Comparison of ENCODE assay signal across 10 cellular contexts in the genomic region with DNA sequence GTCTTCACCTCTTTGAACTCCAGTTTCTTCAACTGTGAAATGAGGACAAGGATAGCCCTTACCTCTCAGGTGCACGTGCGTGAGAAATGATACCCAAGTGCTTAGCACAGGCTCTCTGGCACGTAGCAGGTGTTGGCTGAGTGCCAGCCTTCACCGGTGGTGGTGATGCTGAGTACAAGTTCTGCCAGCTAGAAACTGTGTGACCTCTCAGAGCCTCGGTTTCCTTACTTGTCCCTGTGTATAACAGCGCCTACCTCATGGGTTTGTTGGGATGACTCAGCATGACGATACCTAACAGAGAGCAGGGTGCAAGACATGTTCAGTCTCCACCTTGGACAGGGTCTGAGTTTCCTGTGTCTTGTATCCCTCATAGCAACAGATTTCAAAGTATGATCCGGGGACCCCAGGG.
DNase-seq lines count a peak whose midpoint lies in the region; ATAC-seq, FAIRE-seq and TF ChIP-seq lines count a peak whose summit lies in the region.
"Had no signal": no experiment of that assay in that cellular context is flagged by ENCODE, and none has a peak within 500 bp of the region (broad histone marks: within the 10 kb centered on the region; RNA-seq: fewer than 3 reads in every experiment).

No MANE protein-coding gene starts in this region.

- H3K9me2 ChIP-seq in OCI-LY1 (ENCODE audit: low read depth, low read length), result no peaks in the 10 kb centered on the region

- H3K9me1 ChIP-seq in keratinocyte (ENCODE audit: control insufficient read depth, extremely low read depth, insufficient read depth, low read length), result no peaks in the 10 kb centered on the region

- no peak overlapping the region for H3K27ac Mint-ChIP-seq in immature natural killer cell
- H3K27ac Mint-ChIP-seq: T-helper 2 cell treated with Interferon-gamma antibody and Interleukin-4, amounts not matched to agents 5 μg/mL and 100 μg/mL, for 36 hours had no signal

- H3K9me3 Mint-ChIP-seq in immature natural killer cell, result no peaks in the 10 kb centered on the region
- H3K9me3 Mint-ChIP-seq: neural crest cell; T-helper 2 cell treated with Interferon-gamma antibody and Interleukin-4, amounts not matched to agents 5 μg/mL and 100 μg/mL, for 36 hours had no signal

- H3K4me1 ChIP-seq in OCI-LY1 (ENCODE audit: insufficient read depth, low read length, severe bottlenecking) (peaks cover 36% of the 10 kb centered on the region), keratinocyte (ENCODE audit: control insufficient read depth, extremely low read depth, insufficient read depth, low read length) (peaks cover 11% of the 10 kb centered on the region), suprapubic skin (peaks cover 20% of the 10 kb centered on the region)

- no peak overlapping the region for H2AFZ ChIP-seq in OCI-LY1 (ENCODE audit: low read length)
- H2AFZ ChIP-seq in keratinocyte (ENCODE audit: control insufficient read depth, low read length), result no peak overlapping the region

- no peaks in the 10 kb centered on the region for H3K27me3 Mint-ChIP-seq in immature natural killer cell (ENCODE audit: low read depth in 3 of 3)

- no peaks in the 10 kb centered on the region for H3K27me3 ChIP-seq in OCI-LY1 (ENCODE audit: insufficient read depth, low read length)
- no peaks in the 10 kb centered on the region for H3K27me3 ChIP-seq in keratinocyte (ENCODE audit: control insufficient read depth, extremely low read depth, insufficient read depth, low read length)
- H3K27me3 ChIP-seq in suprapubic skin, result no peaks in the 10 kb centered on the region

- no peaks in the 10 kb centered on the region for H3F3A ChIP-seq in OCI-LY1 (ENCODE audit: insufficient read depth, low read length)

- TF ChIP-seq POLR2A in suprapubic skin (IDR thresholded peaks at IDR 0.05), result no peak

- H3K36me3 ChIP-seq in OCI-LY1 (ENCODE audit: insufficient read depth, low read length), result no peaks in the 10 kb centered on the region
- no peaks in the 10 kb centered on the region for H3K36me3 ChIP-seq in keratinocyte (ENCODE audit: control insufficient read depth in 2 of 2, extremely low read depth in 1 of 2, insufficient read depth in 2 of 2, low read length in 2 of 2)
- H3K36me3 ChIP-seq in suprapubic skin, result peaks cover 14% of the 10 kb centered on the region

- FAIRE-seq in keratinocyte (lab: Jason Lieb, UNC), result peak; percentile 96

- ATAC-seq in HG03442 (IDR thresholded peaks at IDR 0.05; ENCODE audit: unreplicated experiment) (no peak), HG03521 (IDR thresholded peaks at IDR 0.05; ENCODE audit: unreplicated experiment) (no peak)

- H3K9ac ChIP-seq in OCI-LY1 (ENCODE audit: low read length) (no peak overlapping the region), keratinocyte (ENCODE audit: control insufficient read depth, extremely low read depth, insufficient read depth, low read length) (no peak overlapping the region)

- H3K4me3 ChIP-seq in OCI-LY1 (ENCODE audit: low read depth, low read length, poor library complexity, severe bottlenecking) (no peak overlapping the region), keratinocyte (ENCODE audit: control insufficient read depth in 2 of 3, extremely low read depth in 1 of 3, insufficient read depth in 2 of 3, low read depth in 1 of 3, low read length in 3 of 3) (no peak overlapping the region), suprapubic skin (no peak overlapping the region)

- H3K36me3 Mint-ChIP-seq in immature natural killer cell, result no peaks in the 10 kb centered on the region

- DNase-seq in activated CD4-positive, alpha-beta T cell treated with anti-CD3 and anti-CD28 coated beads for 1 hour, result peak; percentile 0
- DNase-seq in activated CD4-positive, alpha-beta T cell treated with anti-CD3 and anti-CD28 coated beads, Interleukin-2, amount 50 U/mL, for 1 hour, result no peak
- DNase-seq in keratinocyte (ENCODE audit: low read depth, low spot score), result peak; percentile 41
- DNase-seq in suprapubic skin (ENCODE audit: low spot score in 2 of 2), result peak; percentile 73 to 76
- no peak for DNase-seq in immature natural killer cell

- TF ChIP-seq CTCF in OCI-LY1 (IDR thresholded peaks at IDR 0.05; ENCODE audit: low read length), result no peak
- TF ChIP-seq CTCF in keratinocyte (optimal IDR thresholded peaks at IDR 0.05 in 1 of 3, IDR thresholded peaks at IDR 0.05 in 1 of 3, conservative IDR thresholded peaks at IDR 0.05 in 1 of 3; ENCODE audit: extremely low read depth in 1 of 3, insufficient read depth in 2 of 3, low read length in 3 of 3), result no peak
- no peak for TF ChIP-seq CTCF in suprapubic skin (IDR thresholded peaks at IDR 0.05)

- no peak overlapping the region for H3K4me3 Mint-ChIP-seq in immature natural killer cell
- H3K4me3 Mint-ChIP-seq: neural crest cell; T-helper 2 cell treated with Interferon-gamma antibody and Interleukin-4, amounts not matched to agents 5 μg/mL and 100 μg/mL, for 36 hours had no signal

- H3K4me2 ChIP-seq in OCI-LY1 (ENCODE audit: low read length), result peak overlapping the region; percentile 17; the same call in 1 of the 2 replicates
- no peak overlapping the region for H3K4me2 ChIP-seq in keratinocyte (ENCODE audit: control insufficient read depth, extremely low read depth, insufficient read depth, low read depth, low read length)

- WGBS in suprapubic skin, result 60% methylated on average over 8 of the region's 8 CpGs

- H3K27ac ChIP-seq in OCI-LY1 (ENCODE audit: low read depth, low read length, poor library complexity, severe bottlenecking) (peak overlapping the region; percentile 46), keratinocyte (ENCODE audit: control insufficient read depth, insufficient read depth, low read length) (no peak overlapping the region), suprapubic skin (no peak overlapping the region)

- H4K20me1 ChIP-seq in OCI-LY1 (ENCODE audit: insufficient read depth, low read length) (no peaks in the 10 kb centered on the region), keratinocyte (ENCODE audit: control insufficient read depth, extremely low read depth, insufficient read depth, low read length) (peaks cover 4% of the 10 kb centered on the region)

- TF ChIP-seq EP300 in suprapubic skin (IDR thresholded peaks at IDR 0.05), result no peak

- dilution Hi-C loops in keratinocyte (cut with MboI; ENCODE audit: extremely low pct_ligation_motif_present, low sequenced_read_pairs), result no loop called here

- no peaks in the 10 kb centered on the region for H3K79me2 ChIP-seq in OCI-LY1 (ENCODE audit: insufficient read depth, low read length)
- H3K79me2 ChIP-seq in keratinocyte (ENCODE audit: control insufficient read depth, insufficient read depth, low read length), result no peaks in the 10 kb centered on the region

- no peaks in the 10 kb centered on the region for H3K4me1 Mint-ChIP-seq in immature natural killer cell

- H3K9me3 ChIP-seq in OCI-LY1 (ENCODE audit: low read length) (no peaks in the 10 kb centered on the region), keratinocyte (ENCODE audit: control insufficient read depth, low read depth, low read length) (no peaks in the 10 kb centered on the region), suprapubic skin (no peaks in the 10 kb centered on the region)

Comparison
In these comparisons a context has a peak if more than half of its experiments do, and no peak if none do; other contexts are left out.
1. DNase-seq: peak in activated CD4-positive, alpha-beta T cell treated with anti-CD3 and anti-CD28 coated beads for 1 hour (single experiment), keratinocyte (single experiment) and suprapubic skin (2 of 2); none in activated CD4-positive, alpha-beta T cell treated with anti-CD3 and anti-CD28 coated beads, Interleukin-2, amount 50 U/mL, for 1 hour (single experiment) and immature natural killer cell (0 of 3).